In the genomic region with DNA sequence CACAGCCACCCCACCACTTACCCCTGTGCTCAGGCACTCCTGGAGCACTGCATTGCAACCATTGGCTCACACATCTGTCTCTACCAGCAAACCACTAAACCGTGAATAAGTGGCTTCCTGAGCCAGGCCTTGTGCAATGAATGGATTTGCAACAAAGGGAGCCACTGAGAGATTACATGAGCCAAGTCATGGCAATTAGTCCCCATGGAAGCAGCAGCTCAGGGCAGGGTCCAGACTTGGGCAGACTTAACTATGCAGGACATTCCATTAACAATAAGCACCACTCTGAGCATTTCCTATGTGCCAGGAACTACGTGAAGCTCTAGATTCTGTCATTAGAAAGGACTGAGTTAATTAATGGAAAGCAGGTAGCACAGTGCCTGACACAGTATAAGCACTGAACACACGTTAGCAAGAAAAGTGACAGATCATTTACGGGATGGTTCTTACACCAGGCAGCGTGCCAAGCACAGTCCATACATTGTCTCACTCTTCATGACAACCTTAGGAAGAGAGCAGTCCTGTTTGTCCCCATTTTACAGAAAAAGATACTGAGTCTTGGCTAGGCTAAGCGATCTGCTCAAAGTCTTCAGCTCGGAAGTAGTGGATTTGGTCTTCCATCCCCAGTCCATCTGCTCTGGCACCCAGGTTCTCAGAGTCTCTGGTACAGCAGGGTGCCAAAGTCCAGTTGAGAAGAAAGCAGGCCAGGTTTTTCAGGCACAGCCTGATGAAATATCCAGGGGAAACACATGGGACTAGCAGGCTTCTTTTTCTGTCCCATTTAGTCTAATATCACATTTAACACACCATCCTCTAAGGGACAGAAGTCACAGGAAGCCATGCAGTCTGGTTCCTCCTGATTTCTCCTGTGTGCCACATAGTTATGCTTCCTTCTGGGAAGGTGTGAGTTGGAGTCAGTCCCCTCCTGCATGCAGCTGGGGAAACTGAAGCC, we compare ENCODE assay signal across 8 cellular contexts. TPM values are rescaled to one million over a fixed set of nuclear protein-coding genes. Genes with fewer than 3 reads are reported as not detected.
DNase-seq lines count a peak whose midpoint lies in the region; ATAC-seq, FAIRE-seq and TF ChIP-seq lines count a peak whose summit lies in the region.

No MANE protein-coding gene starts in this region.

- DNase-seq in DMS53 (lab: John Stamatoyannopoulos, UW) (peak; percentile 72), NCI-H1105 treated with DMSO at 0.1 percent for 48 hours (lab: John Stamatoyannopoulos, UW) (peak; percentile 95), kidney (no peak), Karpas-422 (no peak), NCI-H1930 (lab: John Stamatoyannopoulos, UW) (no peak), GM19239 (ENCODE audit: insufficient read length, low spot score) (no peak)
- DNase-seq in activated CD8-positive, alpha-beta T cell treated with anti-CD3 and anti-CD28 coated beads, Interleukin-2, amount 10 ng/mL, durations not matched to agents 7 days and 5 days: peak; percentile 35

- peaks cover 22% of the 10 kb centered on the region for H3K36me3 Mint-ChIP-seq in activated CD8-positive, alpha-beta T cell treated with anti-CD3 and anti-CD28 coated beads, Interleukin-2, amount 10 ng/mL, durations not matched to agents 7 days and 5 days (ENCODE audit: low read depth)

- H3K36me3 ChIP-seq in kidney (ENCODE audit: control insufficient read depth in 1 of 2, insufficient read depth in 2 of 2, low read length in 2 of 2): no peaks in the 10 kb centered on the region
- H3K36me3 ChIP-seq in Karpas-422 (ENCODE audit: insufficient read depth, low read length): no peaks in the 10 kb centered on the region

- H3K9me3 ChIP-seq in kidney (ENCODE audit: control insufficient read depth in 1 of 2, low read length in 2 of 2): no peaks in the 10 kb centered on the region
- no peaks in the 10 kb centered on the region for H3K9me3 ChIP-seq in Karpas-422 (ENCODE audit: low read length)

- intact Hi-C loops in kidney (cut with DNase I): no loop called here

- no peak for ATAC-seq in activated CD8-positive, alpha-beta T cell treated with anti-CD3 and anti-CD28 coated beads, Interleukin-2, amount 10 ng/mL, durations not matched to agents 7 days and 5 days
- no peak for ATAC-seq in GM18858 (IDR thresholded peaks at IDR 0.05; ENCODE audit: unreplicated experiment)

- CTCF ChIA-PET in activated CD8-positive, alpha-beta T cell treated with anti-CD3 and anti-CD28 coated beads, Interleukin-2, amount 10 ng/mL, durations not matched to agents 7 days and 5 days (lab: Charles Lee): interaction anchor here (0.8 to 4.2 kb wide), 7 partner anchors 8 to 206 kb away, joined by 3 to 17 read pairs (median 4); no protein-coding TSS in a partner anchor

- H3K4me1 ChIP-seq in kidney (ENCODE audit: control insufficient read depth in 1 of 2, insufficient read depth in 1 of 2, low read depth in 1 of 2, low read length in 2 of 2) (peaks cover 30 to 41% of the 10 kb centered on the region in 2 donors), Karpas-422 (ENCODE audit: low read length) (no peaks in the 10 kb centered on the region)

- no peaks in the 10 kb centered on the region for H3K27me3 Mint-ChIP-seq in activated CD8-positive, alpha-beta T cell treated with anti-CD3 and anti-CD28 coated beads, Interleukin-2, amount 10 ng/mL, durations not matched to agents 7 days and 5 days (ENCODE audit: low read depth)

- H4K20me1 ChIP-seq in Karpas-422 (ENCODE audit: insufficient read depth, low read depth, low read length): no peaks in the 10 kb centered on the region

- H3K27ac ChIP-seq in kidney (ENCODE audit: low read depth in 2 of 2, low read length in 2 of 2) (peak overlapping the region; percentile 53 to 69), Karpas-422 (ENCODE audit: low read length) (no peak overlapping the region)

- peak overlapping the region; percentile 95 for H3K27ac Mint-ChIP-seq in activated CD8-positive, alpha-beta T cell treated with anti-CD3 and anti-CD28 coated beads, Interleukin-2, amount 10 ng/mL, durations not matched to agents 7 days and 5 days

- H3K27me3 ChIP-seq in Karpas-422 (ENCODE audit: low read length): no peaks in the 10 kb centered on the region

- no peak overlapping the region for H2AFZ ChIP-seq in Karpas-422 (ENCODE audit: low read length)

- no peak overlapping the region for H3K4me2 ChIP-seq in Karpas-422 (ENCODE audit: low read depth, low read length, poor library complexity, severe bottlenecking)

- H3K4me3 Mint-ChIP-seq in activated CD8-positive, alpha-beta T cell treated with anti-CD3 and anti-CD28 coated beads, Interleukin-2, amount 10 ng/mL, durations not matched to agents 7 days and 5 days: peak overlapping the region; percentile 44

- TF ChIP-seq CTCF in kidney (IDR thresholded peaks at IDR 0.05; ENCODE audit: borderline replicate concordance, extremely low read depth, insufficient read depth): no peak

- no peaks in the 10 kb centered on the region for H3K9me3 Mint-ChIP-seq in activated CD8-positive, alpha-beta T cell treated with anti-CD3 and anti-CD28 coated beads, Interleukin-2, amount 10 ng/mL, durations not matched to agents 7 days and 5 days (ENCODE audit: insufficient read depth)

- H3K79me2 ChIP-seq in Karpas-422 (ENCODE audit: low read length): no peaks in the 10 kb centered on the region

- no peaks in the 10 kb centered on the region for H3K9me2 ChIP-seq in Karpas-422 (replicated peaks; ENCODE audit: insufficient read depth, low read length)

- H3K4me1 Mint-ChIP-seq in activated CD8-positive, alpha-beta T cell treated with anti-CD3 and anti-CD28 coated beads, Interleukin-2, amount 10 ng/mL, durations not matched to agents 7 days and 5 days (ENCODE audit: low read depth): peaks cover 78% of the 10 kb centered on the region

- FAIRE-seq in kidney (lab: Jason Lieb, UNC) (no peak), GM19239 (lab: Jason Lieb, UNC) (no peak)

- POLR2A ChIA-PET in activated CD8-positive, alpha-beta T cell treated with anti-CD3 and anti-CD28 coated beads, Interleukin-2, amount 10 ng/mL, durations not matched to agents 7 days and 5 days (lab: Charles Lee): interaction anchor here (1.1 to 7.8 kb wide), 5 partner anchors 7 to 118 kb away, joined by 3 to 45 read pairs (median 4); no protein-coding TSS in a partner anchor

- H3K9ac ChIP-seq in kidney (ENCODE audit: low read length in 2 of 2) (no peak overlapping the region), Karpas-422 (ENCODE audit: low read length) (no peak overlapping the region)

- H3K4me3 ChIP-seq in kidney (ENCODE audit: low read length in 2 of 2) (no peak overlapping the region), Karpas-422 (ENCODE audit: low read length) (no peak overlapping the region)

RNA-seq across cellular contexts. Expression of a gene that starts 44.1 kb away (rescaled TPM):
- total RNA-seq in activated CD8-positive, alpha-beta T cell treated with anti-CD3 and anti-CD28 coated beads, Interleukin-2, amount 10 ng/mL, durations not matched to agents 7 days and 5 days: 1 to 10 TPM; 4.1 to 4.4 TPM
- total RNA-seq in kidney: 9.9 TPM
- 21.6 TPM for polyA plus RNA-seq in kidney (ENCODE audit: insufficient read depth, low read depth, low replicate concordance)
- total RNA-seq in Karpas-422 (2014; rRNA removed; shearing (Covaris generic); ENCODE audit: low replicate concordance): not detected in 2 replicates

Comparison
In these comparisons a context has a peak if more than half of its experiments do, and no peak if none do; other contexts are left out.
1. DNase-seq: peak in DMS53 (single experiment), NCI-H1105 treated with DMSO at 0.1 percent for 48 hours (single experiment) and activated CD8-positive, alpha-beta T cell treated with anti-CD3 and anti-CD28 coated beads, Interleukin-2, amount 10 ng/mL, durations not matched to agents 7 days and 5 days (single experiment); none in kidney (single experiment), Karpas-422 (single experiment), NCI-H1930 (0 of 2) and GM19239 (single experiment).